Comparison of ENCODE assay signal across 9 cellular contexts in the genomic region with DNA sequence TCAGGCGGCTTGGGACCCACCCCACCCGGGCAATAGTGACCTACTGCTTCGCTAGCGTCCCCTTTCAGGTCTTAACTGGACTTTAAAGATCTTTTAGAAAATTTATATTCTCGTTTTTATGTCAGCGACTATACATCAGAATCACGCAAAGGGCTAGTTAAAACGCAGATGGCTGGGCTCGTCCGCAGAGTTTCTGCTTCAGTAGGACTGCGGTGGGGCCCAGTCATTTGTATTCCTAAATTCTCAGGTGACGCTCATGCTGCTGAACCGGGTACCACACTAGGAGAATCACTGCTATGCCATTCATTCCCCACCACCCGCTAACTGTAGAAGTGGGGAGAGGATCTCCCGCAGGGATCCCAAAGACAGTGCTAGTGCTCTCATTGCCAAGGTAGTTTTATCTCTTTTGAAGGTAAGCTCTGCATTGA. TPM values are rescaled to one million over a fixed set of nuclear protein-coding genes. Genes with fewer than 3 reads are reported as not detected.
DNase-seq lines count a peak whose midpoint lies in the region; ATAC-seq lines count a peak whose summit lies in the region.
"Had no signal": no experiment of that assay in that cellular context is flagged by ENCODE, and none has a peak within 500 bp of the region (broad histone marks: within the 10 kb centered on the region; RNA-seq: fewer than 3 reads in every experiment).

No MANE protein-coding gene starts in this region.

- H3K36me3 ChIP-seq in CD8-positive, alpha-beta memory T cell (ENCODE audit: insufficient read depth, low read length), result no peaks in the 10 kb centered on the region

- H3K27me3 Mint-ChIP-seq in CD8-positive, alpha-beta memory T cell, result peaks cover 51 to 64% of the 10 kb centered on the region in 2 donors
- H3K27me3 Mint-ChIP-seq in activated naive CD8-positive, alpha-beta T cell treated with anti-CD3 and anti-CD28 coated beads, Interleukin-2, amount 10 ng/mL, durations not matched to agents 7 days and 5 days, result peaks cover 52% of the 10 kb centered on the region
- peaks cover 21 to 46% of the 10 kb centered on the region in 2 donors for H3K27me3 Mint-ChIP-seq in natural killer cell treated with Interleukin-12 subunit alpha and Interleukin-12 subunit beta and Interleukin-15 and Interleukin-18, amount 100 ng/mL, for 72 hours

- POLR2A ChIA-PET in CD8-positive, alpha-beta memory T cell (lab: Charles Lee), result no interaction called here
- POLR2A ChIA-PET in activated naive CD8-positive, alpha-beta T cell treated with anti-CD3 and anti-CD28 coated beads, Interleukin-2, amount 10 ng/mL, durations not matched to agents 7 days and 5 days (lab: Charles Lee), result no interaction called here

- peaks cover 11 to 25% (median 17%) of the 10 kb centered on the region in 5 donors for H3K9me3 Mint-ChIP-seq in CD8-positive, alpha-beta memory T cell
- no peaks in the 10 kb centered on the region for H3K9me3 Mint-ChIP-seq in activated naive CD8-positive, alpha-beta T cell treated with anti-CD3 and anti-CD28 coated beads, Interleukin-2, amount 10 ng/mL, durations not matched to agents 7 days and 5 days
- H3K9me3 Mint-ChIP-seq in natural killer cell treated with Interleukin-12 subunit alpha and Interleukin-12 subunit beta and Interleukin-15 and Interleukin-18, amount 100 ng/mL, for 72 hours, result no peaks in the 10 kb centered on the region

- H3K36me3 Mint-ChIP-seq in CD8-positive, alpha-beta memory T cell, result no peaks in the 10 kb centered on the region
- H3K36me3 Mint-ChIP-seq in activated naive CD8-positive, alpha-beta T cell treated with anti-CD3 and anti-CD28 coated beads, Interleukin-2, amount 10 ng/mL, durations not matched to agents 7 days and 5 days, result no peaks in the 10 kb centered on the region
- H3K36me3 Mint-ChIP-seq in natural killer cell treated with Interleukin-12 subunit alpha and Interleukin-12 subunit beta and Interleukin-15 and Interleukin-18, amount 100 ng/mL, for 72 hours, result no peaks in the 10 kb centered on the region

- H3K27ac ChIP-seq in CD8-positive, alpha-beta memory T cell (ENCODE audit: low read depth, low read length), result no peak overlapping the region

- H3K9me3 ChIP-seq in CD8-positive, alpha-beta memory T cell (ENCODE audit: low read length), result no peaks in the 10 kb centered on the region

- H3K4me1 Mint-ChIP-seq in CD8-positive, alpha-beta memory T cell, result peaks cover 21 to 24% (median 21%) of the 10 kb centered on the region in 3 donors
- H3K4me1 Mint-ChIP-seq in activated naive CD8-positive, alpha-beta T cell treated with anti-CD3 and anti-CD28 coated beads, Interleukin-2, amount 10 ng/mL, durations not matched to agents 7 days and 5 days, result peaks cover 12% of the 10 kb centered on the region
- H3K4me1 Mint-ChIP-seq in natural killer cell treated with Interleukin-12 subunit alpha and Interleukin-12 subunit beta and Interleukin-15 and Interleukin-18, amount 100 ng/mL, for 72 hours (ENCODE audit: low read depth in 2 of 2), result peaks cover 12 to 20% of the 10 kb centered on the region in 2 donors

- H3K27ac Mint-ChIP-seq in CD8-positive, alpha-beta memory T cell, result peak overlapping the region in 3 of 8 donors; percentile 22 to 54 (median 25)
- no peak overlapping the region for H3K27ac Mint-ChIP-seq in activated naive CD8-positive, alpha-beta T cell treated with anti-CD3 and anti-CD28 coated beads, Interleukin-2, amount 10 ng/mL, durations not matched to agents 7 days and 5 days
- peak overlapping the region in 1 of 2 donors; percentile 23 for H3K27ac Mint-ChIP-seq in natural killer cell treated with Interleukin-12 subunit alpha and Interleukin-12 subunit beta and Interleukin-15 and Interleukin-18, amount 100 ng/mL, for 72 hours

- ATAC-seq in HG02970 (IDR thresholded peaks at IDR 0.05; ENCODE audit: low FRiP score, unreplicated experiment), result peak; percentile 2
- ATAC-seq in activated naive CD8-positive, alpha-beta T cell treated with anti-CD3 and anti-CD28 coated beads, Interleukin-2, amount 10 ng/mL, durations not matched to agents 7 days and 5 days (ENCODE audit: low read depth), result no peak
- no peak for ATAC-seq in natural killer cell treated with Interleukin-12 subunit alpha and Interleukin-12 subunit beta and Interleukin-15 and Interleukin-18, amount 100 ng/mL, for 72 hours
- ATAC-seq in HG03108 (IDR thresholded peaks at IDR 0.05; ENCODE audit: unreplicated experiment), result no peak

- CTCF ChIA-PET in CD8-positive, alpha-beta memory T cell (lab: Charles Lee), result no interaction called here

- H3K4me3 ChIP-seq in CD8-positive, alpha-beta memory T cell (ENCODE audit: low read length), result no peak overlapping the region

- H3K27me3 ChIP-seq in CD8-positive, alpha-beta memory T cell (ENCODE audit: insufficient read depth, low read length, poor library complexity, severe bottlenecking), result peaks cover 42% of the 10 kb centered on the region

- peak overlapping the region; percentile 59 to 81 (median 74) for H3K4me3 Mint-ChIP-seq in CD8-positive, alpha-beta memory T cell
- H3K4me3 Mint-ChIP-seq in activated naive CD8-positive, alpha-beta T cell treated with anti-CD3 and anti-CD28 coated beads, Interleukin-2, amount 10 ng/mL, durations not matched to agents 7 days and 5 days, result peak overlapping the region; percentile 53
- H3K4me3 Mint-ChIP-seq in natural killer cell treated with Interleukin-12 subunit alpha and Interleukin-12 subunit beta and Interleukin-15 and Interleukin-18, amount 100 ng/mL, for 72 hours, result peak overlapping the region; percentile 73

- DNase-seq in CD8-positive, alpha-beta memory T cell, result no peak
- DNase-seq in activated naive CD8-positive, alpha-beta T cell treated with anti-CD3 and anti-CD28 coated beads, Interleukin-2, amount 10 ng/mL, durations not matched to agents 7 days and 5 days, result no peak
- DNase-seq in natural killer cell treated with Interleukin-12 subunit alpha and Interleukin-12 subunit beta and Interleukin-15 and Interleukin-18, amount 100 ng/mL, for 72 hours (ENCODE audit: low spot score), result no peak
- DNase-seq in stimulated activated CD4-positive, alpha-beta T cell treated with anti-CD3 and anti-CD28 coated beads, Interleukin-1b, Interleukin-23, amount 100 ng/mL, for 48 hours, result no peak
- DNase-seq in NK-92 treated with Interleukin-12 subunit alpha and Interleukin-12 subunit beta, amount 100 ng/mL, for 24 hours (lab: John Stamatoyannopoulos, UW), result no peak
- no peak for DNase-seq in OCI-M1 (lab: John Stamatoyannopoulos, UW)

- peaks cover 14% of the 10 kb centered on the region for H3K4me1 ChIP-seq in CD8-positive, alpha-beta memory T cell (ENCODE audit: insufficient read depth, low read length)

RNA-seq across cellular contexts. Expression of a gene that starts 12.0 kb away (rescaled TPM):
- not detected for total RNA-seq in CD8-positive, alpha-beta memory T cell
- not detected for polyA plus RNA-seq in CD8-positive, alpha-beta memory T cell
- total RNA-seq in activated naive CD8-positive, alpha-beta T cell treated with anti-CD3 and anti-CD28 coated beads, Interleukin-2, amount 10 ng/mL, durations not matched to agents 7 days and 5 days, result not detected
- total RNA-seq in natural killer cell treated with Interleukin-12 subunit alpha and Interleukin-12 subunit beta and Interleukin-15 and Interleukin-18, amount 100 ng/mL, for 72 hours, result not detected
- total RNA-seq: lung microvascular endothelial cell had no signal
